15 cellular contexts compared by ENCODE assay signal in the genomic region with DNA sequence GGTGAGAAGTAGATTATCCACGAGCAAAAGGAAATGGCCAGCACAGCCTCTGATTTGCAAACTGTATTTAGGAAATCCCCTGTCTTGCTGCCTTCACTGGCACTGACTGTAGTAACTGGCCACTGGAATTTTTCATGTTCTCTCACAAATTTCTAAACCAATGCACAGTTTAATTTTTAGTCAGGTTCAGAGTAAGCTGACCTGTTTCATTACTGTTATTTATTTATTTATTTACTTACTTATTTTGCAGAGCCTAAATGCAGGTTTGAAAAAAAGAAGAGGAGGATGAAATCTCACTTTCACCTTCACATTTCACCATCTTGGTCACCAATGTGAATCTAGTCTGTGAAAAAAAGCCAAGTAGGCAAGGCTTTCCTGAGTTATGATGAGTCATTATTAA.
A peak's percentile ranks its signal among the peaks of the same experiment; 100 is the strongest.
DNase-seq lines count a peak whose midpoint lies in the region; ATAC-seq and TF ChIP-seq lines count a peak whose summit lies in the region.
"Had no signal": no experiment of that assay in that cellular context is flagged by ENCODE, and none has a peak within 500 bp of the region (broad histone marks: within the 10 kb centered on the region; RNA-seq: fewer than 3 reads in every experiment).

No MANE protein-coding gene starts in this region.

- H2AFZ ChIP-seq in KMS-11 (ENCODE audit: low read depth) = peak overlapping the region; percentile 62; the same call in 1 of the 2 replicates

- in situ Hi-C loops in GM13976 (cut with MboI; ENCODE audit: low sequenced_read_pairs, unreplicated experiment) = no loop called here

- peaks cover 7% of the 10 kb centered on the region for H3K9me3 Mint-ChIP-seq in mesothelial cell of epicardium

- H3K4me3 ChIP-seq in KMS-11 (IDR thresholded peaks at IDR 0.05; ENCODE audit: insufficient read depth, low read depth, low read length) = peak overlapping the region; percentile 27
- H3K4me3 ChIP-seq: esophagus squamous epithelium, MG63 had no signal

- peak overlapping the region; percentile 23; the same call in 1 of the 2 replicates for H3K9ac ChIP-seq in KMS-11

- H4K20me1 ChIP-seq in KMS-11 (ENCODE audit: insufficient read depth) = no peaks in the 10 kb centered on the region

- no peaks in the 10 kb centered on the region for H3K27me3 ChIP-seq in KMS-11 (ENCODE audit: insufficient read depth, low read depth)
- H3K27me3 ChIP-seq: esophagus squamous epithelium, MG63 had no signal

- peak overlapping the region; percentile 46 for H3K27ac ChIP-seq in KMS-11
- H3K27ac ChIP-seq: esophagus squamous epithelium had no signal

- H3K4me1 Mint-ChIP-seq in mesothelial cell of epicardium = peaks cover 11% of the 10 kb centered on the region
- H3K4me1 Mint-ChIP-seq: activated naive CD8-positive, alpha-beta T cell treated with anti-CD3 and anti-CD28 coated beads, Interleukin-2, amount 50 U/mL, for 24 hours; B cell; stimulated activated memory B cell treated with anti-CD40 and anti-IgM and Interleukin-4, amounts not matched to agents 10 μg/mL and 1 μg/mL and 100 μg/mL, for 72 hours had no signal

- H3K27ac Mint-ChIP-seq in mesothelial cell of epicardium = no peak overlapping the region
- H3K27ac Mint-ChIP-seq: activated naive CD8-positive, alpha-beta T cell treated with anti-CD3 and anti-CD28 coated beads, Interleukin-2, amount 50 U/mL, for 24 hours; B cell; stimulated activated memory B cell treated with anti-CD40 and anti-IgM and Interleukin-4, amounts not matched to agents 10 μg/mL and 1 μg/mL and 100 μg/mL, for 72 hours had no signal

- DNase-seq in mesothelial cell of epicardium (ENCODE audit: low spot score in 2 of 2, unreplicated experiment in 2 of 2) = no peak
- DNase-seq in GM13976 (ENCODE audit: low spot score) = no peak
- DNase-seq: activated CD8-positive, alpha-beta memory T cell treated with anti-CD3 and anti-CD28 coated beads, Interleukin-2, amount 50 U/mL, for 4 hours; activated naive CD8-positive, alpha-beta T cell treated with anti-CD3 and anti-CD28 coated beads, Interleukin-2, amount 50 U/mL, for 24 hours; esophagus squamous epithelium; MG63; stimulated activated CD4-positive, alpha-beta T cell treated with anti-CD3 and anti-CD28 coated beads, Interleukin-1b, Interleukin-23, amount 100 ng/mL, for 48 hours had no signal

- H3K36me3 ChIP-seq in KMS-11 (ENCODE audit: insufficient read depth) = no peaks in the 10 kb centered on the region
- H3K36me3 ChIP-seq: esophagus squamous epithelium, MG63 had no signal

- ATAC-seq in GM18511 (IDR thresholded peaks at IDR 0.05; ENCODE audit: unreplicated experiment) (peak; percentile 81), GM21390 (IDR thresholded peaks at IDR 0.05; ENCODE audit: unreplicated experiment) (peak; percentile 49), HG02970 (IDR thresholded peaks at IDR 0.05; ENCODE audit: low FRiP score, unreplicated experiment) (peak; percentile 61), GM21367 (IDR thresholded peaks at IDR 0.05; ENCODE audit: unreplicated experiment) (no peak), GM18519 (IDR thresholded peaks at IDR 0.05; ENCODE audit: low FRiP score, unreplicated experiment) (no peak)
- ATAC-seq: activated naive CD8-positive, alpha-beta T cell treated with anti-CD3 and anti-CD28 coated beads, Interleukin-2, amount 50 U/mL, for 24 hours; stimulated activated memory B cell treated with anti-CD40 and anti-IgM and Interleukin-4, amounts not matched to agents 10 μg/mL and 1 μg/mL and 100 μg/mL, for 72 hours had no signal

- H3K4me2 ChIP-seq in KMS-11 = peak overlapping the region; percentile 51

- no peaks in the 10 kb centered on the region for H3K27me3 Mint-ChIP-seq in mesothelial cell of epicardium (ENCODE audit: low read depth)
- H3K27me3 Mint-ChIP-seq: activated naive CD8-positive, alpha-beta T cell treated with anti-CD3 and anti-CD28 coated beads, Interleukin-2, amount 50 U/mL, for 24 hours; B cell; stimulated activated memory B cell treated with anti-CD40 and anti-IgM and Interleukin-4, amounts not matched to agents 10 μg/mL and 1 μg/mL and 100 μg/mL, for 72 hours had no signal

- H3K4me1 ChIP-seq in KMS-11 (ENCODE audit: low read depth, poor library complexity, severe bottlenecking) = peaks cover 21% of the 10 kb centered on the region
- H3K4me1 ChIP-seq: esophagus squamous epithelium had no signal

- TF ChIP-seq CTCF in KMS-11 (conservative IDR thresholded peaks at IDR 0.05; ENCODE audit: low read depth, low read length) (no peak), mesothelial cell of epicardium (IDR thresholded peaks at IDR 0.05; ENCODE audit: unreplicated experiment) (no peak), GM13976 (IDR thresholded peaks at IDR 0.05; ENCODE audit: borderline replicate concordance, control extremely low read depth, extremely low read depth, insufficient read depth, missing control alignments) (no peak)

- no peaks in the 10 kb centered on the region for H3K36me3 Mint-ChIP-seq in mesothelial cell of epicardium
- H3K36me3 Mint-ChIP-seq: stimulated activated memory B cell treated with anti-CD40 and anti-IgM and Interleukin-4, amounts not matched to agents 10 μg/mL and 1 μg/mL and 100 μg/mL, for 72 hours had no signal

- H3K79me2 ChIP-seq in KMS-11 (ENCODE audit: insufficient read depth, low read depth) = no peaks in the 10 kb centered on the region

- no peak overlapping the region for H3K4me3 Mint-ChIP-seq in mesothelial cell of epicardium
- H3K4me3 Mint-ChIP-seq: activated naive CD8-positive, alpha-beta T cell treated with anti-CD3 and anti-CD28 coated beads, Interleukin-2, amount 50 U/mL, for 24 hours; B cell; stimulated activated memory B cell treated with anti-CD40 and anti-IgM and Interleukin-4, amounts not matched to agents 10 μg/mL and 1 μg/mL and 100 μg/mL, for 72 hours had no signal

Comparison
In these comparisons a context has a peak if more than half of its experiments do, and no peak if none do; other contexts are left out.
1. ATAC-seq: peak in GM18511 (single experiment), GM21390 (single experiment) and HG02970 (single experiment); none in GM21367 (single experiment) and GM18519 (single experiment).